In the genomic region with DNA sequence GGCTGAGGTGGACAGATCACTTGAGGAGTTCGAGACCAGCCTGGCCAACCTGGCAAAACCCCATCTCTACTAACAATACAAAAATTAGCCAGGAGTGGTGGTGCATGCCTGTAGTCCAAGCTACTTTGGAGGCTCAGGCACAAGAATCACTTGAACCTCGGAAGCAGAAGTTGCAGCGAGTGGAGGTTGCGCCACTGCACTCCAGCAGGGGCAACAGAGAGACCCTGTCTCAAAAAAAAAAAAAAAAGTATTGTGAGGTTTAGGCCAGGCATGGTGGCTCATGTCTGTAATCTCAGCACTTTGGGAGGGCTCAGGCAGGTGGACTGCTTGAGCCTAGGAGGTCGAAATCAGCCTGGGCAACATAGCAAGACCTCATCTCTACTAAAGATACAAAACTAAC, we compare ENCODE assay signal across 2 cellular contexts.
TF ChIP-seq lines count a peak whose summit lies in the region.

No MANE protein-coding gene starts in this region.

TF ChIP-seq in GM23338, 12 proteins besides CTCF, POLR2A, EP300 and RAD21 (continued from another document):
- TF ChIP-seq CREB1 (CRISPR knock-in tag; IDR thresholded peaks at IDR 0.05; ENCODE audit: low read depth), result no peak

TF ChIP-seq in K562, 482 proteins besides CTCF, POLR2A, EP300 and RAD21 (continued from another document):
- TF ChIP-seq, protein P1, sequence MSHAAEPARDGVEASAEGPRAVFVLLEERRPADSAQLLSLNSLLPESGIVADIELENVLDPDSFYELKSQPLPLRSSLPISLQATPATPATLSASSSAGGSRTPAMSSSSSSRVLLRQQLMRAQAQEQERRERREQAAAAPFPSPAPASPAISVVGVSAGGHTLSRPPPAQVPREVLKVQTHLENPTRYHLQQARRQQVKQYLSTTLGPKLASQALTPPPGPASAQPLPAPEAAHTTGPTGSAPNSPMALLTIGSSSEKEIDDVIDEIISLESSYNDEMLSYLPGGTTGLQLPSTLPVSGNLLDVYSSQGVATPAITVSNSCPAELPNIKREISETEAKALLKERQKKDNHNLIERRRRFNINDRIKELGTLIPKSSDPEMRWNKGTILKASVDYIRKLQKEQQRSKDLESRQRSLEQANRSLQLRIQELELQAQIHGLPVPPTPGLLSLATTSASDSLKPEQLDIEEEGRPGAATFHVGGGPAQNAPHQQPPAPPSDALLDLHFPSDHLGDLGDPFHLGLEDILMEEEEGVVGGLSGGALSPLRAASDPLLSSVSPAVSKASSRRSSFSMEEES (CRISPR knock-in tag; IDR thresholded peaks at IDR 0.05), result no peak
- TF ChIP-seq, protein P2, sequence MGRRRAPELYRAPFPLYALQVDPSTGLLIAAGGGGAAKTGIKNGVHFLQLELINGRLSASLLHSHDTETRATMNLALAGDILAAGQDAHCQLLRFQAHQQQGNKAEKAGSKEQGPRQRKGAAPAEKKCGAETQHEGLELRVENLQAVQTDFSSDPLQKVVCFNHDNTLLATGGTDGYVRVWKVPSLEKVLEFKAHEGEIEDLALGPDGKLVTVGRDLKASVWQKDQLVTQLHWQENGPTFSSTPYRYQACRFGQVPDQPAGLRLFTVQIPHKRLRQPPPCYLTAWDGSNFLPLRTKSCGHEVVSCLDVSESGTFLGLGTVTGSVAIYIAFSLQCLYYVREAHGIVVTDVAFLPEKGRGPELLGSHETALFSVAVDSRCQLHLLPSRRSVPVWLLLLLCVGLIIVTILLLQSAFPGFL (CRISPR knock-in tag; IDR thresholded peaks at IDR 0.05), result no peak
- TF ChIP-seq GATA2 (CRISPR knock-in tag; IDR thresholded peaks at IDR 0.05) (no peak), NFIX (CRISPR knock-in tag; IDR thresholded peaks at IDR 0.05; ENCODE audit: low read depth) (no peak), ZNF184 (CRISPR knock-in tag; IDR thresholded peaks at IDR 0.05) (no peak), ZNF121 (CRISPR knock-in tag; conservative IDR thresholded peaks at IDR 0.05) (0 out of 2 replicates have a peak, but pooled peaks have one; percentile 9), ZNF384 (IDR thresholded peaks at IDR 0.05; ENCODE audit: low read depth, low read length) (peak; percentile 73), POLR2AphosphoS2 (IDR thresholded peaks at IDR 0.05; ENCODE audit: low read length) (0 out of 2 replicates have a peak, but pooled peaks have one; percentile 57), SOX6 (IDR thresholded peaks at IDR 0.05) (no peak), PHF20 (IDR thresholded peaks at IDR 0.05; ENCODE audit: partially characterized antibody) (no peak), CEBPB (tag; IDR thresholded peaks at IDR 0.05) (0 out of 2 replicates have a peak, but pooled peaks have one; percentile 41), SPI1 (IDR thresholded peaks at IDR 0.05; ENCODE audit: borderline replicate concordance, low read depth, low read length) (no peak)
- TF ChIP-seq, protein P3, sequence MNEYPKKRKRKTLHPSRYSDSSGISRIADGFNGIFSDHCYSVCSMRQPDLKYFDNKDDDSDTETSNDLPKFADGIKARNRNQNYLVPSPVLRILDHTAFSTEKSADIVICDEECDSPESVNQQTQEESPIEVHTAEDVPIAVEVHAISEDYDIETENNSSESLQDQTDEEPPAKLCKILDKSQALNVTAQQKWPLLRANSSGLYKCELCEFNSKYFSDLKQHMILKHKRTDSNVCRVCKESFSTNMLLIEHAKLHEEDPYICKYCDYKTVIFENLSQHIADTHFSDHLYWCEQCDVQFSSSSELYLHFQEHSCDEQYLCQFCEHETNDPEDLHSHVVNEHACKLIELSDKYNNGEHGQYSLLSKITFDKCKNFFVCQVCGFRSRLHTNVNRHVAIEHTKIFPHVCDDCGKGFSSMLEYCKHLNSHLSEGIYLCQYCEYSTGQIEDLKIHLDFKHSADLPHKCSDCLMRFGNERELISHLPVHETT (CRISPR knock-in tag; conservative IDR thresholded peaks at IDR 0.05 in 1 of 2, IDR thresholded peaks at IDR 0.05 in 1 of 2), result no peak
- TF ChIP-seq, protein P4, sequence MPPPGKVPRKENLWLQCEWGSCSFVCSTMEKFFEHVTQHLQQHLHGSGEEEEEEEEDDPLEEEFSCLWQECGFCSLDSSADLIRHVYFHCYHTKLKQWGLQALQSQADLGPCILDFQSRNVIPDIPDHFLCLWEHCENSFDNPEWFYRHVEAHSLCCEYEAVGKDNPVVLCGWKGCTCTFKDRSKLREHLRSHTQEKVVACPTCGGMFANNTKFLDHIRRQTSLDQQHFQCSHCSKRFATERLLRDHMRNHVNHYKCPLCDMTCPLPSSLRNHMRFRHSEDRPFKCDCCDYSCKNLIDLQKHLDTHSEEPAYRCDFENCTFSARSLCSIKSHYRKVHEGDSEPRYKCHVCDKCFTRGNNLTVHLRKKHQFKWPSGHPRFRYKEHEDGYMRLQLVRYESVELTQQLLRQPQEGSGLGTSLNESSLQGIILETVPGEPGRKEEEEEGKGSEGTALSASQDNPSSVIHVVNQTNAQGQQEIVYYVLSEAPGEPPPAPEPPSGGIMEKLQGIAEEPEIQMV (tag; conservative IDR thresholded peaks at IDR 0.05; ENCODE audit: low read depth), result no peak
- TF ChIP-seq, protein P5, sequence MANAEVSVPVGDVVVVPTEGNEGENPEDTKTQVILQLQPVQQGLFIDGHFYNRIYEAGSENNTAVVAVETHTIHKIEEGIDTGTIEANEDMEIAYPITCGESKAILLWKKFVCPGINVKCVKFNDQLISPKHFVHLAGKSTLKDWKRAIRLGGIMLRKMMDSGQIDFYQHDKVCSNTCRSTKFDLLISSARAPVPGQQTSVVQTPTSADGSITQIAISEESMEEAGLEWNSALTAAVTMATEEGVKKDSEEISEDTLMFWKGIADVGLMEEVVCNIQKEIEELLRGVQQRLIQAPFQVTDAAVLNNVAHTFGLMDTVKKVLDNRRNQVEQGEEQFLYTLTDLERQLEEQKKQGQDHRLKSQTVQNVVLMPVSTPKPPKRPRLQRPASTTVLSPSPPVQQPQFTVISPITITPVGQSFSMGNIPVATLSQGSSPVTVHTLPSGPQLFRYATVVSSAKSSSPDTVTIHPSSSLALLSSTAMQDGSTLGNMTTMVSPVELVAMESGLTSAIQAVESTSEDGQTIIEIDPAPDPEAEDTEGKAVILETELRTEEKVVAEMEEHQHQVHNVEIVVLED (CRISPR knock-in tag; IDR thresholded peaks at IDR 0.05), result no peak
- TF ChIP-seq, protein P6, sequence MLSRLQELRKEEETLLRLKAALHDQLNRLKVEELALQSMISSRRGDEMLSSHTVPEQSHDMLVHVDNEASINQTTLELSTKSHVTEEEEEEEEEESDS (CRISPR knock-in tag; IDR thresholded peaks at IDR 0.05), result no peak
